Comparison of ENCODE assay signal across 1 cellular context in genomic region chr10:73625884-73626753, GRCh38.
TF ChIP-seq lines count a peak whose summit lies in the region.

No MANE protein-coding gene starts in this region.

TF ChIP-seq in HepG2, 621 proteins besides CTCF, POLR2A, EP300 and RAD21 (continued from another document and continues in another):
- TF ChIP-seq RARA (CRISPR knock-in tag; IDR thresholded peaks at IDR 0.05) (0 out of 2 replicates have a peak, but pooled peaks have one; percentile 26), IRF2 (CRISPR knock-in tag; IDR thresholded peaks at IDR 0.05) (peak; percentile 54; the same call in 1 of the 2 replicates), FOXP4 (CRISPR knock-in tag; IDR thresholded peaks at IDR 0.05) (peak; percentile 10; the same call in 1 of the 2 replicates), FOXO1 (CRISPR knock-in tag; IDR thresholded peaks at IDR 0.05) (no peak), E2F5 (CRISPR knock-in tag; conservative IDR thresholded peaks at IDR 0.05) (0 out of 2 replicates have a peak, but pooled peaks have one; percentile 55), SIN3B (IDR thresholded peaks at IDR 0.05; ENCODE audit: low read length) (peak; percentile 81), CEBPB (IDR thresholded peaks at IDR 0.05; ENCODE audit: borderline replicate concordance, low read depth, low read length) (no peak), CSRNP1 (CRISPR knock-in tag; IDR thresholded peaks at IDR 0.05) (peak; percentile 34; the same call in 1 of the 2 replicates), SUZ12 (IDR thresholded peaks at IDR 0.05; ENCODE audit: low read depth, low read length) (no peak), NRL (CRISPR knock-in tag; IDR thresholded peaks at IDR 0.05; ENCODE audit: borderline replicate concordance) (no peak), SMAD1 (CRISPR knock-in tag; IDR thresholded peaks at IDR 0.05; ENCODE audit: borderline replicate concordance, low read depth) (no peak), FOXA1 (IDR thresholded peaks at IDR 0.05) (no peak), FOXA1 (CRISPR knock-in tag; IDR thresholded peaks at IDR 0.05) (0 out of 2 replicates have a peak, but pooled peaks have one; percentile 3), ZNF781 (CRISPR knock-in tag; IDR thresholded peaks at IDR 0.05; ENCODE audit: borderline replicate concordance, not compliant biosample characterization) (peak; percentile 58), NFRKB (IDR thresholded peaks at IDR 0.05) (peak; percentile 82), ZNF883 (CRISPR knock-in tag; IDR thresholded peaks at IDR 0.05; ENCODE audit: not compliant biosample characterization) (no peak), ZNF75D (CRISPR knock-in tag; IDR thresholded peaks at IDR 0.05; ENCODE audit: borderline replicate concordance) (no peak), LBX2 (CRISPR knock-in tag; IDR thresholded peaks at IDR 0.05; ENCODE audit: borderline replicate concordance) (no peak), ZNF616 (CRISPR knock-in tag; IDR thresholded peaks at IDR 0.05; ENCODE audit: low read depth) (peak; percentile 62; the same call in 1 of the 2 replicates), E2F1 (CRISPR knock-in tag; IDR thresholded peaks at IDR 0.05) (no peak), PRMT3 (CRISPR knock-in tag; IDR thresholded peaks at IDR 0.05; ENCODE audit: borderline replicate concordance, low read depth) (no peak), ZBTB40 (IDR thresholded peaks at IDR 0.05) (no peak), ZBTB40 (CRISPR knock-in tag; IDR thresholded peaks at IDR 0.05) (peak; percentile 25; the same call in 1 of the 2 replicates), GATAD1 (CRISPR knock-in tag; IDR thresholded peaks at IDR 0.05) (peak; percentile 93), ARNTL (CRISPR knock-in tag; IDR thresholded peaks at IDR 0.05) (0 out of 2 replicates have a peak, but pooled peaks have one; percentile 35), KDM5B (CRISPR knock-in tag; IDR thresholded peaks at IDR 0.05; ENCODE audit: borderline replicate concordance) (peak; percentile 27; the same call in 1 of the 2 replicates), BRF2 (CRISPR knock-in tag; IDR thresholded peaks at IDR 0.05) (peak; percentile 68; the same call in 1 of the 2 replicates), ZNF512B (CRISPR knock-in tag; IDR thresholded peaks at IDR 0.05; ENCODE audit: borderline replicate concordance) (0 out of 2 replicates have a peak, but pooled peaks have one; percentile 78), ATF2 (CRISPR knock-in tag; IDR thresholded peaks at IDR 0.05) (peak; percentile 45; the same call in 1 of the 2 replicates), AGO1 (IDR thresholded peaks at IDR 0.05; ENCODE audit: low read depth, low read length, poor library complexity, severe bottlenecking) (no peak), ZNF230 (CRISPR knock-in tag; IDR thresholded peaks at IDR 0.05) (peak; percentile 35; the same call in 1 of the 2 replicates), ZNF614 (CRISPR knock-in tag; IDR thresholded peaks at IDR 0.05; ENCODE audit: borderline replicate concordance) (peak; percentile 42; the same call in 1 of the 2 replicates), MAX (IDR thresholded peaks at IDR 0.05) (peak; percentile 87), PLRG1 (conservative IDR thresholded peaks at IDR 0.05) (no peak), ZFP36 (IDR thresholded peaks at IDR 0.05; ENCODE audit: borderline replicate concordance, low read depth, low read length, partially characterized antibody) (no peak), KAT7 (CRISPR knock-in tag; IDR thresholded peaks at IDR 0.05; ENCODE audit: borderline replicate concordance) (peak; percentile 80; the same call in 1 of the 2 replicates), GATA4 (IDR thresholded peaks at IDR 0.05; ENCODE audit: borderline replicate concordance, low read depth) (no peak), NFIC (IDR thresholded peaks at IDR 0.05; ENCODE audit: low read length) (no peak)
